Comparison of ENCODE assay signal across 15 cellular contexts in genomic region chr4:184937745-184938144, GRCh38.
A peak's percentile ranks its signal among the peaks of the same experiment; 100 is the strongest.
DNase-seq lines count a peak whose midpoint lies in the region; ATAC-seq and TF ChIP-seq lines count a peak whose summit lies in the region.
"Had no signal": no experiment of that assay in that cellular context is flagged by ENCODE, and none has a peak within 500 bp of the region (broad histone marks: within the 10 kb centered on the region; RNA-seq: fewer than 3 reads in every experiment).

No MANE protein-coding gene starts in this region.

- peak overlapping the region in 1 of 2 experiments; percentile 91; a peak in 2 of 4 replicates for H3K27ac ChIP-seq in SK-N-SH (ENCODE audit: low read depth in 2 of 2, low read length in 1 of 2)
- H3K27ac ChIP-seq: gastrocnemius medialis had no signal

- CTCF ChIA-PET in Caco-2 (lab: Charles Lee) = interaction anchor here (0.6 to 1.3 kb wide), 5 partner anchors 123 to 1103 kb away, joined by 3 to 4 read pairs (median 3); no protein-coding TSS in a partner anchor
- CTCF ChIA-PET in SK-N-SH (lab: Yijun Ruan, JAX) = interaction anchor here (0.9 to 2.2 kb wide), 5 partner anchors 21 to 192 kb away, joined by 3 to 10 read pairs (median 3); no protein-coding TSS in a partner anchor

- no peaks in the 10 kb centered on the region for H3K79me2 ChIP-seq in SK-N-SH (ENCODE audit: insufficient read depth)

- H3K4me1 Mint-ChIP-seq in Caco-2 (ENCODE audit: low read depth, unreplicated experiment) = peaks cover 36% of the 10 kb centered on the region
- H3K4me1 Mint-ChIP-seq: central memory CD8-positive, alpha-beta T cell; endodermal cell; memory B cell; nephron progenitor cell had no signal

- no peak; a peak in 1 of 4 replicates for TF ChIP-seq EP300 in SK-N-SH (IDR thresholded peaks at IDR 0.05; ENCODE audit: borderline replicate concordance in 1 of 2, low read depth in 1 of 2, low read length in 1 of 2)

- H3K9me2 ChIP-seq in SK-N-SH = no peaks in the 10 kb centered on the region

- H3K9me3 Mint-ChIP-seq in Caco-2 (ENCODE audit: unreplicated experiment) = peaks cover 35% of the 10 kb centered on the region
- H3K9me3 Mint-ChIP-seq: central memory CD8-positive, alpha-beta T cell; memory B cell had no signal

- intact Hi-C loops in Caco-2 (cut with micrococcal nuclease; ENCODE audit: unreplicated experiment) = loop anchor here (1.0 kb wide), 3 partner anchors 99 to 191 kb away; no protein-coding TSS in a partner anchor
- intact Hi-C loops in left colon (cut with DNase I, micrococcal nuclease) = no loop called here

- H3K27me3 Mint-ChIP-seq in Caco-2 (ENCODE audit: insufficient read depth, unreplicated experiment) = no peaks in the 10 kb centered on the region

- no peaks in the 10 kb centered on the region for H3K36me3 ChIP-seq in Caco-2 (ENCODE audit: control insufficient read depth, insufficient read depth, low read length)
- no peaks in the 10 kb centered on the region for H3K36me3 ChIP-seq in MG63
- no peaks in the 10 kb centered on the region for H3K36me3 ChIP-seq in SK-N-SH (replicated peaks in 1 of 2; ENCODE audit: control insufficient read depth in 1 of 2, insufficient read depth in 2 of 2, low read length in 1 of 2)
- H3K36me3 ChIP-seq: gastrocnemius medialis had no signal

- H3K9me3 ChIP-seq in Caco-2 (peaks cover 18% of the 10 kb centered on the region), MG63 (no peaks in the 10 kb centered on the region), SK-N-SH (no peaks in the 10 kb centered on the region)
- H3K9me3 ChIP-seq: gastrocnemius medialis had no signal

- H4K20me1 ChIP-seq in SK-N-SH (ENCODE audit: insufficient read depth) = no peaks in the 10 kb centered on the region

- H3F3A ChIP-seq in SK-N-SH (replicated peaks; ENCODE audit: insufficient read depth) = no peaks in the 10 kb centered on the region

- no peak overlapping the region for H3K4me3 Mint-ChIP-seq in Caco-2 (ENCODE audit: unreplicated experiment)
- H3K4me3 Mint-ChIP-seq: central memory CD8-positive, alpha-beta T cell; endodermal cell; memory B cell; nephron progenitor cell had no signal

- POLR2A ChIA-PET in Caco-2 (lab: Charles Lee) (interaction anchor here (0.7 kb wide), 1 partner anchor 204 kb away, joined by 4 read pairs; the partner anchor contains the start of gene CENPU), SK-N-SH (lab: Yijun Ruan, JAX) (interaction anchor here (0.7 kb wide), 1 partner anchor 289 kb away, joined by 3 read pairs; no protein-coding TSS in a partner anchor)

- 10% methylated on average over 10 of the region's 10 CpGs for WGBS in SK-N-SH (ENCODE audit: low lambda C conversion rate)

- DNase-seq in Caco-2 = peak in 1 of 2 experiments; percentile 23
- peak; percentile 4 for DNase-seq in MG63
- peak; percentile 85 for DNase-seq in SK-N-SH
- DNase-seq in left colon = peak; percentile 34 to 35
- DNase-seq in OCI-M1 (lab: John Stamatoyannopoulos, UW) = no peak
- DNase-seq in 8988T = no peak
- no peak for DNase-seq in retina
- DNase-seq: activated CD4-positive, alpha-beta T cell treated with anti-CD3 and anti-CD28 coated beads, Interleukin-2, amount 50 U/mL, for 1 hour; endodermal cell; gastrocnemius medialis; NCI-H2029 treated with DMSO at 0.1 percent for 48 hours; nephron progenitor cell had no signal

- TF ChIP-seq CTCF in Caco-2 (IDR thresholded peaks at IDR 0.05; ENCODE audit: insufficient read depth in 1 of 2, low read depth in 1 of 2, low read length in 1 of 2, severe bottlenecking in 1 of 2, unreplicated experiment in 1 of 2) (no peak), SK-N-SH (IDR thresholded peaks at IDR 0.05) (no peak)

- no peak overlapping the region for H3K9ac ChIP-seq in SK-N-SH

- peak; percentile 75 for ATAC-seq in left colon
- ATAC-seq in HG02678 (IDR thresholded peaks at IDR 0.05; ENCODE audit: unreplicated experiment) = no peak
- ATAC-seq: gastrocnemius medialis had no signal

- H3K36me3 Mint-ChIP-seq in Caco-2 (ENCODE audit: insufficient read depth, unreplicated experiment) = peaks cover 16% of the 10 kb centered on the region

- no peak; the same call in 1 of the 2 replicates for TF ChIP-seq RAD21 in SK-N-SH (IDR thresholded peaks at IDR 0.05; ENCODE audit: low read length)

- H2AFZ ChIP-seq in SK-N-SH (ENCODE audit: low read depth) = no peak overlapping the region

- BruUV-seq in Caco-2 (replicated peaks; lab: Mats Ljungman, UMichigan) = no TSS peak

- H3K4me3 ChIP-seq in Caco-2 (ENCODE audit: low read depth, low read length) = no peak overlapping the region
- H3K4me3 ChIP-seq in MG63 = no peak overlapping the region
- H3K4me3 ChIP-seq in SK-N-SH (ENCODE audit: low read depth in 2 of 2, low read length in 1 of 2) = no peak overlapping the region
- H3K4me3 ChIP-seq: gastrocnemius medialis had no signal

- peak overlapping the region; percentile 85 for H3K27ac Mint-ChIP-seq in Caco-2 (ENCODE audit: unreplicated experiment)
- H3K27ac Mint-ChIP-seq: endodermal cell, memory B cell, nephron progenitor cell had no signal

- no peak overlapping the region for H3K4me2 ChIP-seq in SK-N-SH

- H3K4me1 ChIP-seq in Caco-2 (peaks cover 39% of the 10 kb centered on the region), SK-N-SH (ENCODE audit: control insufficient read depth in 1 of 2, insufficient read depth in 2 of 2, low read depth in 1 of 2, low read length in 1 of 2) (peaks cover 0 to 2% of the 10 kb centered on the region in 2 experiments; a peak in 2 of 4 replicates)

- H3K27me3 ChIP-seq in Caco-2 (replicated peaks; ENCODE audit: control insufficient read depth, insufficient read depth, low read length) = no peaks in the 10 kb centered on the region
- H3K27me3 ChIP-seq in MG63 = no peaks in the 10 kb centered on the region
- no peaks in the 10 kb centered on the region for H3K27me3 ChIP-seq in SK-N-SH (ENCODE audit: insufficient read depth)
- H3K27me3 ChIP-seq: gastrocnemius medialis had no signal

TF ChIP-seq in SK-N-SH, 30 proteins besides CTCF, POLR2A, EP300 and RAD21:
- TF ChIP-seq ZBTB33 (IDR thresholded peaks at IDR 0.05; ENCODE audit: borderline replicate concordance, low read depth) (no peak), USF1 (IDR thresholded peaks at IDR 0.05; ENCODE audit: borderline replicate concordance, low read depth) (no peak), NRF1 (IDR thresholded peaks at IDR 0.05; ENCODE audit: low read depth, low read length) (no peak), CHD2 (IDR thresholded peaks at IDR 0.05; ENCODE audit: low read length, partially characterized antibody) (no peak), POLR2AphosphoS5 (IDR thresholded peaks at IDR 0.05; ENCODE audit: low read depth, low read length) (no peak), GATA2 (CRISPR knock-in tag; IDR thresholded peaks at IDR 0.05) (0 out of 2 replicates have a peak, but pooled peaks have one; percentile 22), FOXJ3 (CRISPR knock-in tag; IDR thresholded peaks at IDR 0.05) (no peak), ELF1 (IDR thresholded peaks at IDR 0.05) (no peak), MXI1 (IDR thresholded peaks at IDR 0.05; ENCODE audit: low read depth, low read length) (peak; percentile 79), MAX (IDR thresholded peaks at IDR 0.05; ENCODE audit: low read depth) (no peak), TCF12 (IDR thresholded peaks at IDR 0.05) (peak; percentile 21; the same call in 1 of the 2 replicates), FOSL2 (IDR thresholded peaks at IDR 0.05; ENCODE audit: borderline replicate concordance, low read depth) (no peak), EZH2phosphoT487 (IDR thresholded peaks at IDR 0.05; ENCODE audit: borderline replicate concordance, low read depth) (no peak), GABPA (IDR thresholded peaks at IDR 0.05; ENCODE audit: low read depth) (no peak)

Comparison
In these comparisons a context has a peak if more than half of its experiments do, and no peak if none do; other contexts are left out.
1. DNase-seq: peak in MG63 (single experiment), SK-N-SH (single experiment) and left colon (2 of 2); none in OCI-M1 (single experiment), 8988T (single experiment) and retina (single experiment).